ENCODE assay signal across 19 cellular contexts in genomic region chr16:58170223-58170622, GRCh38. TPM values are rescaled to one million over a fixed set of nuclear protein-coding genes. Genes with fewer than 3 reads are reported as not detected.
DNase-seq lines count a peak whose midpoint lies in the region; ATAC-seq, FAIRE-seq and TF ChIP-seq lines count a peak whose summit lies in the region.
"Had no signal": no experiment of that assay in that cellular context is flagged by ENCODE, and none has a peak within 500 bp of the region (broad histone marks: within the 10 kb centered on the region; RNA-seq: fewer than 3 reads in every experiment).

No MANE protein-coding gene starts in this region.

- no peak for TF ChIP-seq RAD21 in K562 (CRISPR knock-in tag; conservative IDR thresholded peaks at IDR 0.05 in 1 of 2, IDR thresholded peaks at IDR 0.05 in 1 of 2)

- peaks cover 10% of the 10 kb centered on the region for H3K4me1 Mint-ChIP-seq in activated naive CD8-positive, alpha-beta T cell (ENCODE audit: low read depth)
- peaks cover 6% of the 10 kb centered on the region for H3K4me1 Mint-ChIP-seq in activated naive CD8-positive, alpha-beta T cell treated with anti-CD3 and anti-CD28 coated beads, Interleukin-2, amount 50 U/mL, for 24 hours
- H3K4me1 Mint-ChIP-seq: GM23338 had no signal

- BruUV-seq in Panc1 (replicated peaks; lab: Mats Ljungman, UMichigan), result TSS peak; percentile 36
- no TSS peak for BruUV-seq in K562 (replicated peaks; lab: Mats Ljungman, UMichigan)

- no peak for TF ChIP-seq CTCF in Panc1 (IDR thresholded peaks at IDR 0.05)
- TF ChIP-seq CTCF in K562 (IDR thresholded peaks at IDR 0.05 in 2 of 3, conservative IDR thresholded peaks at IDR 0.05 in 1 of 3; ENCODE audit: insufficient read depth in 2 of 3, low read depth in 1 of 3, low read length in 3 of 3), result no peak
- no peak for TF ChIP-seq CTCF in stomach (IDR thresholded peaks at IDR 0.05)
- no peak for TF ChIP-seq CTCF in osteoblast (IDR thresholded peaks at IDR 0.05; ENCODE audit: extremely low read depth, low read depth, low read length)

- H3K79me2 ChIP-seq in K562 (ENCODE audit: control insufficient read depth, insufficient read depth, low read length), result no peaks in the 10 kb centered on the region
- no peaks in the 10 kb centered on the region for H3K79me2 ChIP-seq in osteoblast (ENCODE audit: insufficient read depth, low read length)

- no peak overlapping the region for H3K4me3 Mint-ChIP-seq in activated naive CD8-positive, alpha-beta T cell
- no peak overlapping the region for H3K4me3 Mint-ChIP-seq in activated naive CD8-positive, alpha-beta T cell treated with anti-CD3 and anti-CD28 coated beads, Interleukin-2, amount 50 U/mL, for 24 hours
- H3K4me3 Mint-ChIP-seq: CD4-positive, alpha-beta memory T cell; GM23338 had no signal

- CTCF ChIA-PET in Panc1 (lab: Charles Lee), result no interaction called here
- CTCF ChIA-PET in K562 (lab: Yijun Ruan, JAX; ENCODE audit: low intra/inter-chr PET ratio), result no interaction called here

- H3K4me3 ChIP-seq in Panc1 (ENCODE audit: low read depth in 2 of 2, low read length in 2 of 2) (no peak overlapping the region), K562 (no peak overlapping the region), stomach (no peak overlapping the region), osteoblast (ENCODE audit: insufficient read depth, low read length) (no peak overlapping the region)
- H3K4me3 ChIP-seq: GM23338, HAP-1 had no signal

- H3K9ac ChIP-seq in K562 (ENCODE audit: insufficient read depth in 1 of 2, low read depth in 2 of 2, low read length in 2 of 2), result no peak overlapping the region

- WGBS in K562 (ENCODE audit: insufficient coverage, low coverage, missing lambda C conversion rate), result 97% methylated on average over 2 of the region's 2 CpGs
- WGBS in stomach, 5 donors, result 96 to 100% (median 99%) methylated on average over 2 of the region's 2 CpGs

- FAIRE-seq in K562 (lab: Jason Lieb, UNC), result no peak
- FAIRE-seq: GM12891, GM18507, H54 had no signal

- H3K27ac ChIP-seq in Panc1 (ENCODE audit: low read length) (no peak overlapping the region), K562 (ENCODE audit: extremely low read depth, low read depth, low read length) (no peak overlapping the region), stomach (no peak overlapping the region), osteoblast (ENCODE audit: low read depth, low read length) (no peak overlapping the region)

- H3K4me1 ChIP-seq in Panc1 (ENCODE audit: control insufficient read depth, insufficient read depth, low read length) (no peaks in the 10 kb centered on the region), K562 (replicated peaks in 1 of 2; ENCODE audit: control insufficient read depth in 2 of 2, insufficient read depth in 2 of 2, low read length in 2 of 2) (no peaks in the 10 kb centered on the region), stomach (no peaks in the 10 kb centered on the region), osteoblast (ENCODE audit: insufficient read depth, low read length) (no peaks in the 10 kb centered on the region)
- H3K4me1 ChIP-seq: HAP-1 had no signal

- in situ Hi-C loops in Panc1 (cut with HindIII; ENCODE audit: low pct_unique_long_range_greater_than_20kb, low sequenced_read_pairs) (no loop called here), K562 (cut with MboI) (no loop called here)

- TF ChIP-seq POLR2A in K562 (conservative IDR thresholded peaks at IDR 0.05) (no peak), stomach (IDR thresholded peaks at IDR 0.05) (no peak)

- H3K9me3 Mint-ChIP-seq in activated naive CD8-positive, alpha-beta T cell (ENCODE audit: low read depth), result no peaks in the 10 kb centered on the region
- H3K9me3 Mint-ChIP-seq in activated naive CD8-positive, alpha-beta T cell treated with anti-CD3 and anti-CD28 coated beads, Interleukin-2, amount 50 U/mL, for 24 hours, result no peaks in the 10 kb centered on the region
- H3K9me3 Mint-ChIP-seq: CD4-positive, alpha-beta memory T cell; GM23338 had no signal

- no peaks in the 10 kb centered on the region for H3K27me3 ChIP-seq in Panc1 (ENCODE audit: control insufficient read depth, insufficient read depth, low read length)
- no peaks in the 10 kb centered on the region for H3K27me3 ChIP-seq in K562 (ENCODE audit: control insufficient read depth in 2 of 2, insufficient read depth in 2 of 2, low read length in 2 of 2)
- no peaks in the 10 kb centered on the region for H3K27me3 ChIP-seq in stomach
- H3K27me3 ChIP-seq in osteoblast (ENCODE audit: insufficient read depth, low read length), result no peaks in the 10 kb centered on the region

- peak overlapping the region; percentile 30 for H3K27ac Mint-ChIP-seq in activated naive CD8-positive, alpha-beta T cell
- H3K27ac Mint-ChIP-seq in activated naive CD8-positive, alpha-beta T cell treated with anti-CD3 and anti-CD28 coated beads, Interleukin-2, amount 50 U/mL, for 24 hours, result no peak overlapping the region
- H3K27ac Mint-ChIP-seq: GM23338 had no signal

- H2AFZ ChIP-seq in K562 (ENCODE audit: low read depth, low read length) (no peak overlapping the region), osteoblast (ENCODE audit: low read length) (no peak overlapping the region)
- H2AFZ ChIP-seq: GM23338 had no signal

- no peaks in the 10 kb centered on the region for H3K27me3 Mint-ChIP-seq in activated naive CD8-positive, alpha-beta T cell
- no peaks in the 10 kb centered on the region for H3K27me3 Mint-ChIP-seq in activated naive CD8-positive, alpha-beta T cell treated with anti-CD3 and anti-CD28 coated beads, Interleukin-2, amount 50 U/mL, for 24 hours
- H3K27me3 Mint-ChIP-seq: CD4-positive, alpha-beta memory T cell had no signal

- H3K4me2 ChIP-seq in K562 (ENCODE audit: insufficient read depth, low read length) (no peak overlapping the region), osteoblast (ENCODE audit: insufficient read depth, low read length) (no peak overlapping the region)
- H3K4me2 ChIP-seq: GM23338 had no signal

- TF ChIP-seq EP300 in K562 (IDR thresholded peaks at IDR 0.05; ENCODE audit: low read length) (no peak), stomach (IDR thresholded peaks at IDR 0.05) (no peak)

- H3K9me1 ChIP-seq in K562 (ENCODE audit: control insufficient read depth, insufficient read depth, low read length), result no peaks in the 10 kb centered on the region

- H3K36me3 ChIP-seq in Panc1 (ENCODE audit: control insufficient read depth, insufficient read depth, low read length) (peaks cover 37% of the 10 kb centered on the region), K562 (ENCODE audit: control insufficient read depth, insufficient read depth, low read length) (peaks cover 89% of the 10 kb centered on the region), stomach (peaks cover 40 to 100% (median 97%) of the 10 kb centered on the region in 4 donors), osteoblast (ENCODE audit: insufficient read depth, low read length) (peaks cover 64% of the 10 kb centered on the region)

- POLR2A ChIA-PET in Panc1 (lab: Charles Lee), result no interaction called here
- POLR2A ChIA-PET in K562 (lab: Yijun Ruan, JAX), result interaction anchor here (0.6 kb wide), 1 partner anchor 67 kb away, joined by 3 read pairs; no protein-coding TSS in a partner anchor

- H3K9me3 ChIP-seq in Panc1 (ENCODE audit: control insufficient read depth, insufficient read depth, low read depth, low read length) (no peaks in the 10 kb centered on the region), K562 (replicated peaks; ENCODE audit: control insufficient read depth, insufficient read depth, low read depth, low read length) (no peaks in the 10 kb centered on the region), stomach (no peaks in the 10 kb centered on the region), osteoblast (ENCODE audit: low read depth, low read length) (no peaks in the 10 kb centered on the region)
- H3K9me3 ChIP-seq: HAP-1 had no signal

- H4K20me1 ChIP-seq in K562 (replicated peaks; ENCODE audit: control insufficient read depth, insufficient read depth, low read length), result 0 out of 2 replicates have a peak, but pooled peaks cover 3% of the 10 kb centered on the region
- H4K20me1 ChIP-seq in osteoblast (ENCODE audit: insufficient read depth, low read length), result no peaks in the 10 kb centered on the region

- intact Hi-C loops in Panc1 (cut with micrococcal nuclease; ENCODE audit: unreplicated experiment), result no loop called here
- intact Hi-C loops in K562 (cut with micrococcal nuclease), result no loop called here
- intact Hi-C loops in stomach (cut with DNase I; ENCODE audit: low total_unique reads), result no loop called here

- peaks cover 11% of the 10 kb centered on the region for H3K36me3 Mint-ChIP-seq in activated naive CD8-positive, alpha-beta T cell
- peaks cover 59% of the 10 kb centered on the region for H3K36me3 Mint-ChIP-seq in activated naive CD8-positive, alpha-beta T cell treated with anti-CD3 and anti-CD28 coated beads, Interleukin-2, amount 50 U/mL, for 24 hours (ENCODE audit: low read depth)

- DNase-seq in activated naive CD8-positive, alpha-beta T cell treated with anti-CD3 and anti-CD28 coated beads, Interleukin-2, amount 50 U/mL, for 24 hours, result no peak
- DNase-seq in Panc1 (ENCODE audit: low read depth, low spot score) (no peak), K562 (ENCODE audit: extremely low read depth in 1 of 4, low spot score in 3 of 4) (no peak), stomach (no peak), GOT3 (lab: John Stamatoyannopoulos, UW) (no peak), osteoblast (ENCODE audit: insufficient read length, low spot score, missing footprints) (no peak)
- DNase-seq: C1 segment of cervical spinal cord; Calu3; CD4-positive, alpha-beta memory T cell; COR-L47; DMS53; DMS79 treated with DMSO at 0.1 percent for 48 hours; GF-D8 had no signal

- ATAC-seq in activated naive CD8-positive, alpha-beta T cell treated with anti-CD3 and anti-CD28 coated beads, Interleukin-2, amount 50 U/mL, for 24 hours, result no peak
- ATAC-seq in Panc1 (no peak), K562 (no peak)
- ATAC-seq: GM23338 had no signal

RNA-seq across cellular contexts. Expression of gene CSNK2A2, which starts 27.7 kb away (rescaled TPM):
- total RNA-seq in Panc1 (2021; ENCODE audit: unreplicated experiment) (60.9 TPM), K562 (2014; rRNA removed) (20.8 TPM in 2 replicates), K562 (2014; rRNA removed; fragmentation: Illumina TruSeq; extraction: Trizol) (54.1 and 59.2 TPM in 2 replicates), K562 (2015; rRNA removed; fragmentation: Illumina TruSeq; extraction: Trizol) (44.7 and 44.8 TPM in 2 replicates), K562 (2021) (95.7 and 109 TPM in 2 replicates), stomach (10 to 100 TPM; 13.4 to 83.0 (median 48.3) TPM), osteoblast (38.6 and 40.5 TPM in 2 replicates)
- polyA plus RNA-seq in Panc1 (2012; ENCODE audit: insufficient read length), result 26.5 TPM
- 26.4 and 69.6 TPM in 2 replicates for total RNA-seq in K562 (2011; cell fraction: chromatin; rRNA removed; ENCODE audit: low replicate concordance)
- total RNA-seq in K562 (2011; cell fraction: nucleolus; rRNA removed), result 19.0 and 20.7 TPM in 2 replicates
- total RNA-seq in K562 (2011; cell fraction: nucleoplasm; rRNA removed), result 45.6 and 81.2 TPM in 2 replicates
- polyA plus RNA-seq in K562 (2011; rRNA removed) (48.1 and 61.2 TPM in 2 replicates), K562 (2014; fragmentation: Illumina TruSeq; extraction: Trizol) (90.0 and 97.7 TPM in 2 replicates), K562 (2014; fragmentation: Nextera tagmentation; extraction: Ambion mirVana) (10 to 100 TPM; 23.4 to 25.2 TPM), K562 (2014; rRNA removed) (35.4 and 42.8 TPM in 2 replicates), stomach (10 to 100 TPM; 22.8 to 47.2 (median 30.7) TPM)
- 29.2 and 61.7 TPM in 2 replicates for polyA plus RNA-seq in K562 (2011; cell fraction: cytosol; rRNA removed)
- polyA plus RNA-seq in K562 (2011; cell fraction: nucleus; rRNA removed), result 33.6 and 40.3 TPM in 2 replicates
- polyA plus RNA-seq in K562 (2012), result 62.6 and 118 TPM in 2 replicates
- polyA minus RNA-seq in K562 (2011; rRNA and poly(A)+ RNA removed), result 131 and 140 TPM in 2 replicates
- polyA minus RNA-seq in K562 (2011; cell fraction: cytosol; rRNA and poly(A)+ RNA removed), result 65.1 and 66.0 TPM in 2 replicates
- polyA minus RNA-seq in K562 (2011; cell fraction: nucleus; rRNA and poly(A)+ RNA removed), result 13.7 and 24.1 TPM in 2 replicates

RNA-seq across cellular contexts. Expression of gene CFAP20, which starts 41.0 kb away (rescaled TPM):
- total RNA-seq in Panc1 (2021; ENCODE audit: unreplicated experiment), result 25.9 TPM
- polyA plus RNA-seq in Panc1 (2012; ENCODE audit: insufficient read length), result 32.8 TPM
- total RNA-seq in K562 (2011; cell fraction: chromatin; rRNA removed; ENCODE audit: low replicate concordance), result 60.4 and 84.1 TPM in 2 replicates
- total RNA-seq in K562 (2011; cell fraction: nucleolus; rRNA removed), result 47.2 and 54.3 TPM in 2 replicates
- 53.7 and 61.0 TPM in 2 replicates for total RNA-seq in K562 (2011; cell fraction: nucleoplasm; rRNA removed)
- 75.5 and 77.8 TPM in 2 replicates for total RNA-seq in K562 (2014; rRNA removed)
- 66.2 and 69.2 TPM in 2 replicates for total RNA-seq in K562 (2014; rRNA removed; fragmentation: Illumina TruSeq; extraction: Trizol)
- total RNA-seq in K562 (2015; rRNA removed; fragmentation: Illumina TruSeq; extraction: Trizol), result 79.1 and 90.5 TPM in 2 replicates
- total RNA-seq in K562 (2021), result 55.2 and 56.5 TPM in 2 replicates
- 75.3 and 76.3 TPM in 2 replicates for polyA plus RNA-seq in K562 (2011; rRNA removed)
- 80.3 and 88.1 TPM in 2 replicates for polyA plus RNA-seq in K562 (2011; cell fraction: cytosol; rRNA removed)
- 73.5 and 86.5 TPM in 2 replicates for polyA plus RNA-seq in K562 (2011; cell fraction: nucleus; rRNA removed)
- 58.5 and 70.9 TPM in 2 replicates for polyA plus RNA-seq in K562 (2012)
- polyA plus RNA-seq in K562 (2014; fragmentation: Illumina TruSeq; extraction: Trizol), result 74.4 and 79.1 TPM in 2 replicates
- polyA plus RNA-seq in K562 (2014; fragmentation: Nextera tagmentation; extraction: Ambion mirVana), result 10 to 100 TPM; 20.5 to 30.4 TPM
- polyA plus RNA-seq in K562 (2014; rRNA removed), result 84.5 and 90.0 TPM in 2 replicates
- polyA minus RNA-seq in K562 (2011; rRNA and poly(A)+ RNA removed), result 68.0 and 92.8 TPM in 2 replicates
- polyA minus RNA-seq in K562 (2011; cell fraction: cytosol; rRNA and poly(A)+ RNA removed), result 50.4 and 54.9 TPM in 2 replicates
- polyA minus RNA-seq in K562 (2011; cell fraction: nucleus; rRNA and poly(A)+ RNA removed), result 23.3 and 44.5 TPM in 2 replicates
- 10 to 100 TPM in 4 of 5 donors, under 1 TPM in 1; 0.58 to 81.7 (median 25.1) TPM for total RNA-seq in stomach
- polyA plus RNA-seq in stomach, result 10 to 100 TPM; 15.3 to 36.0 (median 22.5) TPM
- 22.4 and 26.1 TPM in 2 replicates for total RNA-seq in osteoblast
